ENCODE assay signal across 1 cellular context in the genomic region with DNA sequence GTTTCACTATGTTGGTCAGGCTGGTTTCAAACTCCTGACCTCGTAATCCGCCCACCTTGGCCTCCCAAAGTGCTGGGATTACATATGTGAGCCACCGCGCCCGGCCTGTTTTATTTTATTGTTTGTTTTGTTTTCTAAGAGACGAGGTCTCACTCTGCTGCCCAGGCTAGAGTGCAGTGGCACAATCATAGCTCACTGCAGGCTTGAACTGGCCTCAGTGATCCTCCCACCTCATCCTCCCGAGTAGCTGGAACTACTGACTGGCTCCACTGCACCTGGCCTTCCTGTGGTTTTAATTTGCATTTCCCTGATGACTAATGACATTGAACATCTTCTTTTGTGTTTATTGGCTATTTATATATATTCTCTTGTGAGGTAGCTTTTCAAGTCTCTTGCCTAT.
TF ChIP-seq lines count a peak whose summit lies in the region.

No MANE protein-coding gene starts in this region.

TF ChIP-seq in HepG2, 621 proteins besides CTCF, POLR2A, EP300 and RAD21 (continued from another document):
- peak; percentile 98 for TF ChIP-seq ZFP90 (CRISPR knock-in tag; IDR thresholded peaks at IDR 0.05; ENCODE audit: borderline replicate concordance)
